In genomic region chr11:65112551-65113360, GRCh38 we compare ENCODE assay signal across 1 cellular context.
A peak's percentile ranks its signal among the peaks of the same experiment; 100 is the strongest.
TF ChIP-seq lines count a peak whose summit lies in the region.

No MANE protein-coding gene starts in this region.

TF ChIP-seq in H1, 55 proteins besides CTCF, POLR2A, EP300 and RAD21:
- no peak for TF ChIP-seq BRCA1 (IDR thresholded peaks at IDR 0.05; ENCODE audit: low read depth, low read length)
- 0 out of 2 replicates have a peak, but pooled peaks have one; percentile 49 for TF ChIP-seq SP4 (IDR thresholded peaks at IDR 0.05; ENCODE audit: low read length)
- no peak for TF ChIP-seq BCL11A (IDR thresholded peaks at IDR 0.05; ENCODE audit: low read depth in 2 of 2, low read length in 2 of 2)
- TF ChIP-seq SP2 (IDR thresholded peaks at IDR 0.05; ENCODE audit: low read length): no peak
- TF ChIP-seq TCF12 (IDR thresholded peaks at IDR 0.05; ENCODE audit: low read depth, low read length): no peak
- no peak for TF ChIP-seq TBP (IDR thresholded peaks at IDR 0.05; ENCODE audit: low read depth, low read length)
- TF ChIP-seq SUZ12 (IDR thresholded peaks at IDR 0.05; ENCODE audit: low read length): peak; percentile 49; the same call in 1 of the 2 replicates
- no peak for TF ChIP-seq SIRT6 (IDR thresholded peaks at IDR 0.05; ENCODE audit: low read length)
- no peak for TF ChIP-seq ZNF274 (IDR thresholded peaks at IDR 0.05; ENCODE audit: borderline replicate concordance, extremely low read depth, low read length)
- TF ChIP-seq NRF1 (IDR thresholded peaks at IDR 0.05; ENCODE audit: low read depth, low read length): no peak
- TF ChIP-seq KDM5A (IDR thresholded peaks at IDR 0.05; ENCODE audit: low read length): no peak
- TF ChIP-seq GTF2F1 (IDR thresholded peaks at IDR 0.05; ENCODE audit: borderline replicate concordance, low read depth, low read length): no peak
- no peak for TF ChIP-seq YY1 (IDR thresholded peaks at IDR 0.05; ENCODE audit: low read depth, low read length)
- TF ChIP-seq ASH2L (IDR thresholded peaks at IDR 0.05; ENCODE audit: low read length): no peak
- TF ChIP-seq RFX5 (IDR thresholded peaks at IDR 0.05; ENCODE audit: borderline replicate concordance, low read depth, low read length): no peak
- TF ChIP-seq, protein P1, sequence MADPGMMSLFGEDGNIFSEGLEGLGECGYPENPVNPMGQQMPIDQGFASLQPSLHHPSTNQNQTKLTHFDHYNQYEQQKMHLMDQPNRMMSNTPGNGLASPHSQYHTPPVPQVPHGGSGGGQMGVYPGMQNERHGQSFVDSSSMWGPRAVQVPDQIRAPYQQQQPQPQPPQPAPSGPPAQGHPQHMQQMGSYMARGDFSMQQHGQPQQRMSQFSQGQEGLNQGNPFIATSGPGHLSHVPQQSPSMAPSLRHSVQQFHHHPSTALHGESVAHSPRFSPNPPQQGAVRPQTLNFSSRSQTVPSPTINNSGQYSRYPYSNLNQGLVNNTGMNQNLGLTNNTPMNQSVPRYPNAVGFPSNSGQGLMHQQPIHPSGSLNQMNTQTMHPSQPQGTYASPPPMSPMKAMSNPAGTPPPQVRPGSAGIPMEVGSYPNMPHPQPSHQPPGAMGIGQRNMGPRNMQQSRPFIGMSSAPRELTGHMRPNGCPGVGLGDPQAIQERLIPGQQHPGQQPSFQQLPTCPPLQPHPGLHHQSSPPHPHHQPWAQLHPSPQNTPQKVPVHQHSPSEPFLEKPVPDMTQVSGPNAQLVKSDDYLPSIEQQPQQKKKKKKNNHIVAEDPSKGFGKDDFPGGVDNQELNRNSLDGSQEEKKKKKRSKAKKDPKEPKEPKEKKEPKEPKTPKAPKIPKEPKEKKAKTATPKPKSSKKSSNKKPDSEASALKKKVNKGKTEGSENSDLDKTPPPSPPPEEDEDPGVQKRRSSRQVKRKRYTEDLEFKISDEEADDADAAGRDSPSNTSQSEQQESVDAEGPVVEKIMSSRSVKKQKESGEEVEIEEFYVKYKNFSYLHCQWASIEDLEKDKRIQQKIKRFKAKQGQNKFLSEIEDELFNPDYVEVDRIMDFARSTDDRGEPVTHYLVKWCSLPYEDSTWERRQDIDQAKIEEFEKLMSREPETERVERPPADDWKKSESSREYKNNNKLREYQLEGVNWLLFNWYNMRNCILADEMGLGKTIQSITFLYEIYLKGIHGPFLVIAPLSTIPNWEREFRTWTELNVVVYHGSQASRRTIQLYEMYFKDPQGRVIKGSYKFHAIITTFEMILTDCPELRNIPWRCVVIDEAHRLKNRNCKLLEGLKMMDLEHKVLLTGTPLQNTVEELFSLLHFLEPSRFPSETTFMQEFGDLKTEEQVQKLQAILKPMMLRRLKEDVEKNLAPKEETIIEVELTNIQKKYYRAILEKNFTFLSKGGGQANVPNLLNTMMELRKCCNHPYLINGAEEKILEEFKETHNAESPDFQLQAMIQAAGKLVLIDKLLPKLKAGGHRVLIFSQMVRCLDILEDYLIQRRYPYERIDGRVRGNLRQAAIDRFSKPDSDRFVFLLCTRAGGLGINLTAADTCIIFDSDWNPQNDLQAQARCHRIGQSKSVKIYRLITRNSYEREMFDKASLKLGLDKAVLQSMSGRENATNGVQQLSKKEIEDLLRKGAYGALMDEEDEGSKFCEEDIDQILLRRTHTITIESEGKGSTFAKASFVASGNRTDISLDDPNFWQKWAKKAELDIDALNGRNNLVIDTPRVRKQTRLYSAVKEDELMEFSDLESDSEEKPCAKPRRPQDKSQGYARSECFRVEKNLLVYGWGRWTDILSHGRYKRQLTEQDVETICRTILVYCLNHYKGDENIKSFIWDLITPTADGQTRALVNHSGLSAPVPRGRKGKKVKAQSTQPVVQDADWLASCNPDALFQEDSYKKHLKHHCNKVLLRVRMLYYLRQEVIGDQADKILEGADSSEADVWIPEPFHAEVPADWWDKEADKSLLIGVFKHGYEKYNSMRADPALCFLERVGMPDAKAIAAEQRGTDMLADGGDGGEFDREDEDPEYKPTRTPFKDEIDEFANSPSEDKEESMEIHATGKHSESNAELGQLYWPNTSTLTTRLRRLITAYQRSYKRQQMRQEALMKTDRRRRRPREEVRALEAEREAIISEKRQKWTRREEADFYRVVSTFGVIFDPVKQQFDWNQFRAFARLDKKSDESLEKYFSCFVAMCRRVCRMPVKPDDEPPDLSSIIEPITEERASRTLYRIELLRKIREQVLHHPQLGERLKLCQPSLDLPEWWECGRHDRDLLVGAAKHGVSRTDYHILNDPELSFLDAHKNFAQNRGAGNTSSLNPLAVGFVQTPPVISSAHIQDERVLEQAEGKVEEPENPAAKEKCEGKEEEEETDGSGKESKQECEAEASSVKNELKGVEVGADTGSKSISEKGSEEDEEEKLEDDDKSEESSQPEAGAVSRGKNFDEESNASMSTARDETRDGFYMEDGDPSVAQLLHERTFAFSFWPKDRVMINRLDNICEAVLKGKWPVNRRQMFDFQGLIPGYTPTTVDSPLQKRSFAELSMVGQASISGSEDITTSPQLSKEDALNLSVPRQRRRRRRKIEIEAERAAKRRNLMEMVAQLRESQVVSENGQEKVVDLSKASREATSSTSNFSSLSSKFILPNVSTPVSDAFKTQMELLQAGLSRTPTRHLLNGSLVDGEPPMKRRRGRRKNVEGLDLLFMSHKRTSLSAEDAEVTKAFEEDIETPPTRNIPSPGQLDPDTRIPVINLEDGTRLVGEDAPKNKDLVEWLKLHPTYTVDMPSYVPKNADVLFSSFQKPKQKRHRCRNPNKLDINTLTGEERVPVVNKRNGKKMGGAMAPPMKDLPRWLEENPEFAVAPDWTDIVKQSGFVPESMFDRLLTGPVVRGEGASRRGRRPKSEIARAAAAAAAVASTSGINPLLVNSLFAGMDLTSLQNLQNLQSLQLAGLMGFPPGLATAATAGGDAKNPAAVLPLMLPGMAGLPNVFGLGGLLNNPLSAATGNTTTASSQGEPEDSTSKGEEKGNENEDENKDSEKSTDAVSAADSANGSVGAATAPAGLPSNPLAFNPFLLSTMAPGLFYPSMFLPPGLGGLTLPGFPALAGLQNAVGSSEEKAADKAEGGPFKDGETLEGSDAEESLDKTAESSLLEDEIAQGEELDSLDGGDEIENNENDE (IDR thresholded peaks at IDR 0.05; ENCODE audit: insufficient replicate concordance, low read length): no peak
- TF ChIP-seq RNF2 (IDR thresholded peaks at IDR 0.05; ENCODE audit: borderline replicate concordance, low read depth, low read length, missing control alignments, poor library complexity, severe bottlenecking): no peak
- TF ChIP-seq SP1 (IDR thresholded peaks at IDR 0.05; ENCODE audit: low read depth, low read length): no peak
- no peak for TF ChIP-seq ATF2 (IDR thresholded peaks at IDR 0.05; ENCODE audit: low read length)
- TF ChIP-seq SAP30 (IDR thresholded peaks at IDR 0.05; ENCODE audit: insufficient read depth, insufficient replicate concordance, low read length): peak; percentile 48
- no peak for TF ChIP-seq KDM1A (IDR thresholded peaks at IDR 0.05; ENCODE audit: borderline replicate concordance, low read length)
- TF ChIP-seq EZH2 (IDR thresholded peaks at IDR 0.05; ENCODE audit: low read depth, low read length, severe bottlenecking): no peak
- TF ChIP-seq POLR2AphosphoS5 (IDR thresholded peaks at IDR 0.05; ENCODE audit: low read depth, low read length): peak; percentile 24; the same call in 1 of the 2 replicates
- TF ChIP-seq HDAC2 (IDR thresholded peaks at IDR 0.05; ENCODE audit: borderline replicate concordance in 1 of 2, low read depth in 2 of 2, low read length in 2 of 2): peak; percentile 94 to 100
- no peak; the same call in none of the 2 replicates for TF ChIP-seq CREB1 (IDR thresholded peaks at IDR 0.05)
- no peak for TF ChIP-seq CEBPB (IDR thresholded peaks at IDR 0.05; ENCODE audit: low read depth, low read length)
- TF ChIP-seq TAF7 (optimal IDR thresholded peaks at IDR 0.05; ENCODE audit: borderline replicate concordance, low read depth, low read length): no peak
- no peak for TF ChIP-seq ATF3 (IDR thresholded peaks at IDR 0.05; ENCODE audit: insufficient read depth, low read depth, low read length)
- no peak for TF ChIP-seq POU5F1 (IDR thresholded peaks at IDR 0.05; ENCODE audit: low read depth, low read length)
- peak; percentile 21 for TF ChIP-seq NANOG (IDR thresholded peaks at IDR 0.05; ENCODE audit: insufficient read depth, low read depth, low read length, poor library complexity, severe bottlenecking)
- no peak for TF ChIP-seq CTBP2 (IDR thresholded peaks at IDR 0.05; ENCODE audit: borderline replicate concordance, insufficient read depth, insufficient read length, low read length)
- no peak for TF ChIP-seq JUND (IDR thresholded peaks at IDR 0.05; ENCODE audit: low read length)
- TF ChIP-seq, protein P2, sequence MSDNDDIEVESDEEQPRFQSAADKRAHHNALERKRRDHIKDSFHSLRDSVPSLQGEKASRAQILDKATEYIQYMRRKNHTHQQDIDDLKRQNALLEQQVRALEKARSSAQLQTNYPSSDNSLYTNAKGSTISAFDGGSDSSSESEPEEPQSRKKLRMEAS (IDR thresholded peaks at IDR 0.05): peak; percentile 28; the same call in 1 of the 2 replicates
- TF ChIP-seq SIX5 (IDR thresholded peaks at IDR 0.05; ENCODE audit: low read depth, low read length): no peak
- TF ChIP-seq CBX8 (IDR thresholded peaks at IDR 0.05; ENCODE audit: borderline replicate concordance, low read depth, low read length): no peak
- TF ChIP-seq RBBP5 (IDR thresholded peaks at IDR 0.05; ENCODE audit: borderline replicate concordance, low read depth, low read length): no peak
- peak; percentile 75 to 90; a peak in 2 of 4 replicates for TF ChIP-seq SIN3A (conservative IDR thresholded peaks at IDR 0.05 in 1 of 2, IDR thresholded peaks at IDR 0.05 in 1 of 2; ENCODE audit: low read depth in 1 of 2, low read length in 2 of 2)
- TF ChIP-seq JUN (IDR thresholded peaks at IDR 0.05; ENCODE audit: low read depth, low read length): no peak
- TF ChIP-seq GABPA (IDR thresholded peaks at IDR 0.05; ENCODE audit: borderline replicate concordance, insufficient read depth, low read length): 0 out of 2 replicates have a peak, but pooled peaks have one; percentile 46
- no peak for TF ChIP-seq FOSL1 (IDR thresholded peaks at IDR 0.05; ENCODE audit: insufficient read depth, low read depth, low read length)
- TF ChIP-seq, protein P3, sequence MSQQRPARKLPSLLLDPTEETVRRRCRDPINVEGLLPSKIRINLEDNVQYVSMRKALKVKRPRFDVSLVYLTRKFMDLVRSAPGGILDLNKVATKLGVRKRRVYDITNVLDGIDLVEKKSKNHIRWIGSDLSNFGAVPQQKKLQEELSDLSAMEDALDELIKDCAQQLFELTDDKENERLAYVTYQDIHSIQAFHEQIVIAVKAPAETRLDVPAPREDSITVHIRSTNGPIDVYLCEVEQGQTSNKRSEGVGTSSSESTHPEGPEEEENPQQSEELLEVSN (IDR thresholded peaks at IDR 0.05): no peak
- no peak for TF ChIP-seq CHD2 (IDR thresholded peaks at IDR 0.05; ENCODE audit: low read length)
- TF ChIP-seq TEAD4 (IDR thresholded peaks at IDR 0.05; ENCODE audit: low read depth, low read length): no peak
- TF ChIP-seq PHF8 (conservative IDR thresholded peaks at IDR 0.05; ENCODE audit: low read depth, low read length): no peak
- TF ChIP-seq, protein P4, sequence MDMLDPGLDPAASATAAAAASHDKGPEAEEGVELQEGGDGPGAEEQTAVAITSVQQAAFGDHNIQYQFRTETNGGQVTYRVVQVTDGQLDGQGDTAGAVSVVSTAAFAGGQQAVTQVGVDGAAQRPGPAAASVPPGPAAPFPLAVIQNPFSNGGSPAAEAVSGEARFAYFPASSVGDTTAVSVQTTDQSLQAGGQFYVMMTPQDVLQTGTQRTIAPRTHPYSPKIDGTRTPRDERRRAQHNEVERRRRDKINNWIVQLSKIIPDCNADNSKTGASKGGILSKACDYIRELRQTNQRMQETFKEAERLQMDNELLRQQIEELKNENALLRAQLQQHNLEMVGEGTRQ (IDR thresholded peaks at IDR 0.05; ENCODE audit: low read length): no peak
- no peak for TF ChIP-seq HDAC6 (IDR thresholded peaks at IDR 0.05; ENCODE audit: low read depth, low read length)
- 0 out of 2 replicates have a peak, but pooled peaks have one; percentile 42 for TF ChIP-seq TAF1 (IDR thresholded peaks at IDR 0.05; ENCODE audit: low read depth, low read length)
- no peak for TF ChIP-seq MAFK (IDR thresholded peaks at IDR 0.05; ENCODE audit: low read depth, low read length)
- peak; percentile 96 for TF ChIP-seq BACH1 (IDR thresholded peaks at IDR 0.05; ENCODE audit: low read length)
- no peak for TF ChIP-seq EGR1 (IDR thresholded peaks at IDR 0.05; ENCODE audit: borderline replicate concordance, low read depth, low read length)
- TF ChIP-seq CHD1 (IDR thresholded peaks at IDR 0.05; ENCODE audit: low read depth, low read length): no peak
- TF ChIP-seq SRF (IDR thresholded peaks at IDR 0.05; ENCODE audit: low read depth, low read length): no peak
- no peak for TF ChIP-seq RXRA (IDR thresholded peaks at IDR 0.05; ENCODE audit: insufficient read depth, low read depth, low read length)
- TF ChIP-seq KDM4A (IDR thresholded peaks at IDR 0.05; ENCODE audit: low read depth, low read length, severe bottlenecking): no peak
- TF ChIP-seq CBX5 (IDR thresholded peaks at IDR 0.05; ENCODE audit: low read depth, low read length): no peak
